ENCODE assay signal across 8 cellular contexts in the genomic region with DNA sequence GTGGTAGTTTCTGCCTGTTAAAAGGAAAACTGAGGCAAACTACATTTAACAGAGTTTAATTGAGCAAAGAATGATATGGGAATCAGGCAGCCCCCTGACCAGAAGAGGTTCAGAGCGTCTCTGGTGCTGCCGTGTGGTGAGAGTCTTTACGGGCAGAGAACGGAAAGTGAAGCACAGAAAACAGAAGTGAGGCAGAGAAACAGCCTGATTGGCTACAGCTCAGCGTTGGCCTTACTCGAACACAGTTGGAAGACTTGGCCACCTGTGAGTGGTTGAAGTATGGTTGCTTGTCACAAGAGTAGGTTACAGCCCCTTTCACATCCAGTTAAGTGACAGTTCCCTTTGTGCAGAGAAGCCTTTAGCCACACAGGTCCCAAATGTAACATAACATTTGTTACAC. TPM values are rescaled to one million over a fixed set of nuclear protein-coding genes. Genes with fewer than 3 reads are reported as not detected.
DNase-seq lines count a peak whose midpoint lies in the region; ATAC-seq and TF ChIP-seq lines count a peak whose summit lies in the region.

No MANE protein-coding gene starts in this region.

- no peaks in the 10 kb centered on the region for H3K36me3 Mint-ChIP-seq in activated CD4-positive, alpha-beta T cell treated with anti-CD3 and anti-CD28 coated beads for 36 hours (ENCODE audit: low read depth)
- no peaks in the 10 kb centered on the region for H3K36me3 Mint-ChIP-seq in endothelial cell (ENCODE audit: low read depth, unreplicated experiment)

- H3K9me3 ChIP-seq in SJCRH30 (replicated peaks): no peaks in the 10 kb centered on the region

- H3K4me1 Mint-ChIP-seq in activated CD4-positive, alpha-beta T cell treated with anti-CD3 and anti-CD28 coated beads for 36 hours: peaks cover 18% of the 10 kb centered on the region
- peaks cover 2% of the 10 kb centered on the region for H3K4me1 Mint-ChIP-seq in endothelial cell (ENCODE audit: unreplicated experiment)

- peak; percentile 72 for DNase-seq in activated CD4-positive, alpha-beta T cell treated with anti-CD3 and anti-CD28 coated beads for 36 hours
- DNase-seq in activated CD4-positive, alpha-beta T cell treated with anti-CD3 and anti-CD28 coated beads, Interleukin-2, amount 50 U/mL, for 1 hour: no peak
- DNase-seq in SJCRH30 (peak; percentile 19 to 54), endothelial cell (ENCODE audit: low spot score) (no peak), SW480 (ENCODE audit: low spot score) (no peak), NCI-H187 treated with DMSO at 0.1 percent for 48 hours (lab: John Stamatoyannopoulos, UW) (no peak)
- DNase-seq in stimulated activated CD4-positive, alpha-beta T cell treated with anti-CD3 and anti-CD28 coated beads, Interleukin-15, amount 100 ng/mL, for 24 hours: peak; percentile 38

- peaks cover 4% of the 10 kb centered on the region for H3K27me3 Mint-ChIP-seq in activated CD4-positive, alpha-beta T cell treated with anti-CD3 and anti-CD28 coated beads for 36 hours
- H3K27me3 Mint-ChIP-seq in endothelial cell (ENCODE audit: unreplicated experiment): peaks cover 3% of the 10 kb centered on the region

- no peaks in the 10 kb centered on the region for H3K9me3 Mint-ChIP-seq in activated CD4-positive, alpha-beta T cell treated with anti-CD3 and anti-CD28 coated beads for 36 hours (ENCODE audit: low read depth)
- H3K9me3 Mint-ChIP-seq in endothelial cell (ENCODE audit: unreplicated experiment): no peaks in the 10 kb centered on the region

- H3K27ac Mint-ChIP-seq in activated CD4-positive, alpha-beta T cell treated with anti-CD3 and anti-CD28 coated beads for 36 hours: peak overlapping the region; percentile 70
- peak overlapping the region; percentile 3 for H3K27ac Mint-ChIP-seq in endothelial cell (ENCODE audit: unreplicated experiment)

- peak overlapping the region; percentile 63 for H3K4me3 Mint-ChIP-seq in activated CD4-positive, alpha-beta T cell treated with anti-CD3 and anti-CD28 coated beads for 36 hours
- no peak overlapping the region for H3K4me3 Mint-ChIP-seq in endothelial cell (ENCODE audit: unreplicated experiment)

- H3K4me1 ChIP-seq in SJCRH30: no peaks in the 10 kb centered on the region

- H3K27ac ChIP-seq in SJCRH30: no peak overlapping the region

- intact Hi-C loops in activated CD4-positive, alpha-beta T cell treated with anti-CD3 and anti-CD28 coated beads for 36 hours (cut with DNase I, micrococcal nuclease): loop anchor here in 1 of 2 experiments (1.0 kb wide), 1 partner anchor 70 kb away; the partner anchor contains the start of gene AOPEP

- H3K27me3 ChIP-seq in SJCRH30: no peaks in the 10 kb centered on the region

- ATAC-seq in activated CD4-positive, alpha-beta T cell treated with anti-CD3 and anti-CD28 coated beads for 36 hours: peak; percentile 100
- ATAC-seq in HG02981 (IDR thresholded peaks at IDR 0.05; ENCODE audit: unreplicated experiment): peak; percentile 99

- no peaks in the 10 kb centered on the region for H3K36me3 ChIP-seq in SJCRH30

- POLR2A ChIA-PET in activated CD4-positive, alpha-beta T cell treated with anti-CD3 and anti-CD28 coated beads for 36 hours (lab: Charles Lee): interaction anchor here (0.9 to 1.3 kb wide), 3 partner anchors 11 to 17 kb away, joined by 3 to 4 read pairs (median 3); partner anchors contain the start of gene FBP1

- TF ChIP-seq CTCF in endothelial cell (IDR thresholded peaks at IDR 0.05; ENCODE audit: unreplicated experiment): no peak

- CTCF ChIA-PET in activated CD4-positive, alpha-beta T cell treated with anti-CD3 and anti-CD28 coated beads for 36 hours (lab: Charles Lee): interaction anchor here (1.8 to 3.4 kb wide), 2 partner anchors 13 to 25 kb away, joined by 8 to 23 read pairs; no protein-coding TSS in a partner anchor

- peak overlapping the region; percentile 25 for H3K4me3 ChIP-seq in SJCRH30

RNA-seq across cellular contexts. Expression of gene FBP1, which starts 16.9 kb away (rescaled TPM):
- under 1 TPM; 0.39 to 0.47 TPM for total RNA-seq in activated CD4-positive, alpha-beta T cell treated with anti-CD3 and anti-CD28 coated beads for 36 hours
- total RNA-seq in SJCRH30 (2014; rRNA removed; shearing (Covaris generic)): not detected in 2 replicates
- total RNA-seq in endothelial cell (ENCODE audit: unreplicated experiment): not detected

Comparison
In these comparisons a context has a peak if more than half of its experiments do, and no peak if none do; other contexts are left out.
1. DNase-seq: peak in activated CD4-positive, alpha-beta T cell treated with anti-CD3 and anti-CD28 coated beads for 36 hours (single experiment), SJCRH30 (2 of 2) and stimulated activated CD4-positive, alpha-beta T cell treated with anti-CD3 and anti-CD28 coated beads, Interleukin-15, amount 100 ng/mL, for 24 hours (single experiment); none in activated CD4-positive, alpha-beta T cell treated with anti-CD3 and anti-CD28 coated beads, Interleukin-2, amount 50 U/mL, for 1 hour (single experiment), endothelial cell (single experiment), SW480 (single experiment) and NCI-H187 treated with DMSO at 0.1 percent for 48 hours (single experiment).